ENCODE assay signal across 14 cellular contexts in the genomic region with DNA sequence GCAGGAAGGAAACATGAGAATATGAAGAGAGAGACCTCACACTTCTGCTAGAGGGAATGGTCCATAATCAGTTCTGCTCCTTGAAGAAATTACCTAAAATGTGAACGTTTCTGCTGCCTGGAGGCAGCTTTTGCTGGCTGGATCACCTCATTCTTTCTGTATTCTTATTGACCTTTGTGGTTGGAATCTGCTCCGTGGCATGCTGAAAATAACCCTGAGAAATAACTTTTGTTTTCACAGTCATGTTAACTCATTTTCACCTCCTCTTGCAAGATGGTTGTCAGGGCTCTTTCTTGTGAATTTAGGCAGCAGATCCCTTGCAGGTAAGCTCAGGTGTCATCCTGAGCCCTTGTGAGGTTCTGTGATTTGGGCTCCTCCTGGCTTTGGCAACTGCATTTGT.
DNase-seq lines count a peak whose midpoint lies in the region; ATAC-seq, FAIRE-seq and TF ChIP-seq lines count a peak whose summit lies in the region.
"Had no signal": no experiment of that assay in that cellular context is flagged by ENCODE, and none has a peak within 500 bp of the region (broad histone marks: within the 10 kb centered on the region; RNA-seq: fewer than 3 reads in every experiment).

No MANE protein-coding gene starts in this region.

- no peaks in the 10 kb centered on the region for H3K9me2 ChIP-seq in hepatocyte (replicated peaks; ENCODE audit: insufficient read depth)
- no peaks in the 10 kb centered on the region for H3K9me2 ChIP-seq in OCI-LY7 (ENCODE audit: insufficient read depth, low read length)

- peak; percentile 34 to 67 for ATAC-seq in activated naive CD4-positive, alpha-beta T cell treated with anti-CD3 and anti-CD28 coated beads, Interleukin-2, amount 50 U/mL, for 72 hours
- ATAC-seq: right cardiac atrium, upper lobe of right lung had no signal

- no peaks in the 10 kb centered on the region for H3K36me3 Mint-ChIP-seq in activated naive CD4-positive, alpha-beta T cell treated with anti-CD3 and anti-CD28 coated beads, Interleukin-2, amount 50 U/mL, for 72 hours
- H3K36me3 Mint-ChIP-seq: activated CD4-positive, alpha-beta memory T cell treated with anti-CD3 and anti-CD28 coated beads for 36 hours had no signal

- H3K27ac ChIP-seq in hepatocyte (no peak overlapping the region), OCI-LY7 (ENCODE audit: low read depth, low read length, poor library complexity, severe bottlenecking) (no peak overlapping the region)
- H3K27ac ChIP-seq: upper lobe of right lung had no signal

- POLR2A ChIA-PET in OCI-LY7 (lab: Charles Lee) = no interaction called here

- no peaks in the 10 kb centered on the region for H3K27me3 ChIP-seq in hepatocyte
- H3K27me3 ChIP-seq: Peyer's patch, upper lobe of right lung had no signal

- 26% methylated on average over 2 of the region's 2 CpGs for WGBS in hepatocyte (ENCODE audit: low lambda C conversion rate, missing lambda C conversion rate)

- H3K9me3 ChIP-seq in hepatocyte (ENCODE audit: low read depth) (no peaks in the 10 kb centered on the region), OCI-LY7 (ENCODE audit: low read length) (peaks cover 6% of the 10 kb centered on the region; the same call in 1 of the 2 replicates)
- H3K9me3 ChIP-seq: Peyer's patch, upper lobe of right lung had no signal

- H3K4me2 ChIP-seq in hepatocyte (peak overlapping the region; percentile 17), OCI-LY7 (ENCODE audit: low read length) (no peak overlapping the region)

- H3K4me1 ChIP-seq in hepatocyte (ENCODE audit: insufficient read depth) (peaks cover 33% of the 10 kb centered on the region), OCI-LY7 (ENCODE audit: insufficient read depth, low read length, poor library complexity, severe bottlenecking) (peaks cover 8% of the 10 kb centered on the region)

- H2AFZ ChIP-seq in hepatocyte (no peak overlapping the region), OCI-LY7 (ENCODE audit: low read length) (no peak overlapping the region)

- H3K79me2 ChIP-seq in hepatocyte (no peaks in the 10 kb centered on the region), OCI-LY7 (ENCODE audit: insufficient read depth, low read depth, low read length) (no peaks in the 10 kb centered on the region)

- no peak for DNase-seq in activated naive CD4-positive, alpha-beta T cell treated with anti-CD3 and anti-CD28 coated beads, Interleukin-2, amount 50 U/mL, for 72 hours (ENCODE audit: low spot score in 2 of 2)
- no peak for DNase-seq in activated naive CD4-positive, alpha-beta T cell (lab: John Stamatoyannopoulos, UW)
- DNase-seq in RPMI7951 (ENCODE audit: low read depth) (peak; percentile 32), hepatocyte (ENCODE audit: low spot score) (no peak), RCC 7860 (ENCODE audit: low spot score) (no peak), OCI-LY7 (ENCODE audit: low spot score) (no peak), DMS53 (lab: John Stamatoyannopoulos, UW) (no peak)
- no peak for DNase-seq in activated CD8-positive, alpha-beta memory T cell treated with anti-CD3 and anti-CD28 coated beads, Interleukin-2, amount 50 U/mL, for 4 hours
- DNase-seq: activated CD4-positive, alpha-beta memory T cell treated with anti-CD3 and anti-CD28 coated beads for 36 hours; aorta; midbrain; Peyer's patch; right cardiac atrium; upper lobe of right lung had no signal

- TF ChIP-seq CTCF in hepatocyte (IDR thresholded peaks at IDR 0.05; ENCODE audit: poor library complexity) (no peak), OCI-LY7 (conservative IDR thresholded peaks at IDR 0.05; ENCODE audit: low read length) (no peak)

- no peak overlapping the region for H3K4me3 ChIP-seq in hepatocyte
- no peak overlapping the region for H3K4me3 ChIP-seq in OCI-LY7 (ENCODE audit: low read depth, low read length, poor library complexity, severe bottlenecking)
- H3K4me3 ChIP-seq: Peyer's patch, upper lobe of right lung had no signal

- no peaks in the 10 kb centered on the region for H4K20me1 ChIP-seq in hepatocyte (ENCODE audit: insufficient read depth, poor library complexity, severe bottlenecking)
- no peaks in the 10 kb centered on the region for H4K20me1 ChIP-seq in OCI-LY7 (ENCODE audit: insufficient read depth, low read length)

- peak overlapping the region; percentile 1 to 33 for H3K27ac Mint-ChIP-seq in activated naive CD4-positive, alpha-beta T cell treated with anti-CD3 and anti-CD28 coated beads, Interleukin-2, amount 50 U/mL, for 72 hours
- H3K27ac Mint-ChIP-seq: activated CD4-positive, alpha-beta memory T cell treated with anti-CD3 and anti-CD28 coated beads for 36 hours had no signal

- no TSS peak for BruUV-seq in OCI-LY7 (replicated peaks; lab: Mats Ljungman, UMichigan)

- no peak for FAIRE-seq in RCC 7860 (lab: Jason Lieb, UNC)

- CTCF ChIA-PET in OCI-LY7 (lab: Charles Lee; ENCODE audit: unreplicated experiment) = no interaction called here

- H3K36me3 ChIP-seq in hepatocyte (replicated peaks; ENCODE audit: insufficient read depth, low read depth) (no peaks in the 10 kb centered on the region), OCI-LY7 (ENCODE audit: insufficient read depth, low read length) (no peaks in the 10 kb centered on the region)
- H3K36me3 ChIP-seq: Peyer's patch, upper lobe of right lung had no signal

- H3K9me3 Mint-ChIP-seq in activated naive CD4-positive, alpha-beta T cell treated with anti-CD3 and anti-CD28 coated beads, Interleukin-2, amount 50 U/mL, for 72 hours = peaks cover 9 to 13% of the 10 kb centered on the region in 2 donors

- intact Hi-C loops in OCI-LY7 (cut with micrococcal nuclease; ENCODE audit: unreplicated experiment) = no loop called here
